ENCODE assay signal across 2 cellular contexts in genomic region chr4:70437212-70437611, GRCh38.
TF ChIP-seq lines count a peak whose summit lies in the region.

No MANE protein-coding gene starts in this region.

TF ChIP-seq in GM23338, 12 proteins besides CTCF, POLR2A, EP300 and RAD21 (continued from another document):
- TF ChIP-seq ZNF462 (CRISPR knock-in tag; IDR thresholded peaks at IDR 0.05), result no peak
- no peak for TF ChIP-seq ETS1 (IDR thresholded peaks at IDR 0.05)
- TF ChIP-seq ZNF114 (CRISPR knock-in tag; IDR thresholded peaks at IDR 0.05), result no peak
- TF ChIP-seq ZNF331 (CRISPR knock-in tag; IDR thresholded peaks at IDR 0.05; ENCODE audit: low read depth), result no peak
- no peak for TF ChIP-seq REST (IDR thresholded peaks at IDR 0.05; ENCODE audit: unreplicated experiment)
- TF ChIP-seq STAT1 (IDR thresholded peaks at IDR 0.05; ENCODE audit: unreplicated experiment), result no peak
- TF ChIP-seq CREB1 (CRISPR knock-in tag; IDR thresholded peaks at IDR 0.05; ENCODE audit: low read depth), result no peak
- no peak for TF ChIP-seq POLR2AphosphoS5 (IDR thresholded peaks at IDR 0.05; ENCODE audit: low read depth)

TF ChIP-seq in WTC11, 78 proteins besides CTCF, POLR2A, EP300 and RAD21 (continued from another document):
- TF ChIP-seq ZNF281 (CRISPR knock-in tag; IDR thresholded peaks at IDR 0.05) (no peak), ZBTB21 (CRISPR knock-in tag; IDR thresholded peaks at IDR 0.05; ENCODE audit: borderline replicate concordance) (no peak), ATF2 (CRISPR knock-in tag; IDR thresholded peaks at IDR 0.05; ENCODE audit: borderline replicate concordance, low read depth) (no peak)
TF ChIP-seq in WTC11: peak in this region for 0.
